ENCODE assay signal across 19 cellular contexts in the genomic region with DNA sequence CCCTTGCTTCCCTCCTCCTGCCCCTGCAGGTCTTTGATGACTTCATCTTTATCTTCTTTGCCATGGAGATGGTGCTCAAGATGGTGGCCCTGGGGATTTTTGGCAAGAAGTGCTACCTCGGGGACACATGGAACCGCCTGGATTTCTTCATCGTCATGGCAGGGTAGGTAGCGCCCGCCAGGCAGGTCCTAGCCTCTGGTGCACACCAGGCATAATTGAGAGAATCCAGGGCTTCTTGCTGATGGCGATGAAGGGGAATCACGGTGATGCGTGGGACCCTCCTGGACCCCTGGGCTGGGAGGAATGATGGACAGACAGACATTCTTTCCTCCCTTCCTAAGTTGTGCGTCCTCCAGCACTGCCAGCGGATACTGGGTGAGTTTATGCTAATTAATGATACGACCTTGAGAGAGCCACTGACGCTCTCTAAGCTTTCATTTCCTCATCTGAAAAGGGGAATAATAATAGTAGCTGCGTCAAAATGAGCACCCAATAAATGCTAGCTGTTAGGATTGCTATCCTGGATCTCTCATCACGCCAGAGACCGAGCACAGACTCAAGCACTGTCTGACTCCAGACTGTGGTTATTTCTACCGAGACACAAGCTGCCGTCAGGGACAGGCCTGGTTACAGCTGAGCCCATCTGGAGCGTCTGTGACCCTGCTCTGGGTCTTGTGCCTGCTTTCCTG. TPM values are rescaled to one million over a fixed set of nuclear protein-coding genes. Genes with fewer than 3 reads are reported as not detected.
DNase-seq lines count a peak whose midpoint lies in the region; ATAC-seq, FAIRE-seq and TF ChIP-seq lines count a peak whose summit lies in the region.
"Had no signal": no experiment of that assay in that cellular context is flagged by ENCODE, and none has a peak within 500 bp of the region (broad histone marks: within the 10 kb centered on the region; RNA-seq: fewer than 3 reads in every experiment).

No MANE protein-coding gene starts in this region.

- no peaks in the 10 kb centered on the region for H3K79me2 ChIP-seq in Karpas-422 (ENCODE audit: low read length)

- intact Hi-C loops in pancreas (cut with DNase I): no loop called here

- no peaks in the 10 kb centered on the region for H3K36me3 ChIP-seq in Karpas-422 (ENCODE audit: insufficient read depth, low read length)
- no peaks in the 10 kb centered on the region for H3K36me3 ChIP-seq in brain microvascular endothelial cell (replicated peaks)
- no peaks in the 10 kb centered on the region for H3K36me3 ChIP-seq in pancreas

- peak overlapping the region; percentile 26; the same call in 1 of the 2 replicates for H3K9ac ChIP-seq in Karpas-422 (ENCODE audit: low read length)

- H3K27ac ChIP-seq in Karpas-422 (ENCODE audit: low read length) (no peak overlapping the region), brain microvascular endothelial cell (no peak overlapping the region), pancreas (no peak overlapping the region)
- H3K27ac ChIP-seq: C4-2B, HL-60 had no signal

- H3K27me3 Mint-ChIP-seq in activated CD4-positive, alpha-beta T cell treated with anti-CD3 and anti-CD28 coated beads, Interleukin-2, amount 10 ng/mL, durations not matched to agents 7 days and 5 days: peaks cover 21% of the 10 kb centered on the region
- peaks cover 32% of the 10 kb centered on the region for H3K27me3 Mint-ChIP-seq in central memory CD8-positive, alpha-beta T cell
- H3K27me3 Mint-ChIP-seq in stimulated activated naive B cell treated with anti-CD40 and anti-IgM and Interleukin-4, amounts not matched to agents 10 μg/mL and 1 μg/mL and 100 μg/mL, for 72 hours: peaks cover 40 to 47% of the 10 kb centered on the region in 2 donors

- CTCF ChIA-PET in activated CD4-positive, alpha-beta T cell treated with anti-CD3 and anti-CD28 coated beads, Interleukin-2, amount 10 ng/mL, durations not matched to agents 7 days and 5 days (lab: Charles Lee): no interaction called here

- H3K9me3 ChIP-seq in Karpas-422 (ENCODE audit: low read length): no peaks in the 10 kb centered on the region
- no peaks in the 10 kb centered on the region for H3K9me3 ChIP-seq in pancreas
- H3K9me3 ChIP-seq: Caco-2 had no signal

- peaks cover 37% of the 10 kb centered on the region for H3K4me1 Mint-ChIP-seq in activated CD4-positive, alpha-beta T cell treated with anti-CD3 and anti-CD28 coated beads, Interleukin-2, amount 10 ng/mL, durations not matched to agents 7 days and 5 days
- peaks cover 44% of the 10 kb centered on the region for H3K4me1 Mint-ChIP-seq in central memory CD8-positive, alpha-beta T cell
- H3K4me1 Mint-ChIP-seq in stimulated activated naive B cell treated with anti-CD40 and anti-IgM and Interleukin-4, amounts not matched to agents 10 μg/mL and 1 μg/mL and 100 μg/mL, for 72 hours: peaks cover 21 to 38% of the 10 kb centered on the region in 2 donors

- peak overlapping the region; percentile 35; the same call in 1 of the 2 replicates for H3K4me3 ChIP-seq in Karpas-422 (ENCODE audit: low read length)
- H3K4me3 ChIP-seq in brain microvascular endothelial cell (ENCODE audit: low read depth, low read length): no peak overlapping the region
- no peak overlapping the region for H3K4me3 ChIP-seq in pancreas

- POLR2A ChIA-PET in activated CD4-positive, alpha-beta T cell treated with anti-CD3 and anti-CD28 coated beads, Interleukin-2, amount 10 ng/mL, durations not matched to agents 7 days and 5 days (lab: Charles Lee): no interaction called here

- in situ Hi-C loops in brain microvascular endothelial cell (cut with HindIII; ENCODE audit: low pct_ligation_motif_present, low sequenced_read_pairs): no loop called here

- no peak for ATAC-seq in central memory CD8-positive, alpha-beta T cell (replicated peaks; ENCODE audit: extremely low read depth, poor library complexity, severe bottlenecking)
- peak; percentile 61 to 72 for ATAC-seq in stimulated activated naive B cell treated with anti-CD40 and anti-IgM and Interleukin-4, amounts not matched to agents 10 μg/mL and 1 μg/mL and 100 μg/mL, for 72 hours (replicated peaks)
- ATAC-seq in pancreas: no peak
- ATAC-seq: SK-N-SH treated with all-trans-retinoic acid at 6 μM for 48 hours had no signal

- H3K27me3 ChIP-seq in Karpas-422 (ENCODE audit: low read length) (no peaks in the 10 kb centered on the region), brain microvascular endothelial cell (replicated peaks) (peaks cover 19% of the 10 kb centered on the region), pancreas (no peaks in the 10 kb centered on the region)

- 61 to 72% methylated on average over 18 of the region's 18 CpGs for WGBS in pancreas, 2 donors

- peaks cover 17% of the 10 kb centered on the region for H3K9me3 Mint-ChIP-seq in activated CD4-positive, alpha-beta T cell treated with anti-CD3 and anti-CD28 coated beads, Interleukin-2, amount 10 ng/mL, durations not matched to agents 7 days and 5 days
- peaks cover 5% of the 10 kb centered on the region for H3K9me3 Mint-ChIP-seq in central memory CD8-positive, alpha-beta T cell
- peaks cover 3 to 8% of the 10 kb centered on the region in 2 donors for H3K9me3 Mint-ChIP-seq in stimulated activated naive B cell treated with anti-CD40 and anti-IgM and Interleukin-4, amounts not matched to agents 10 μg/mL and 1 μg/mL and 100 μg/mL, for 72 hours

- no peaks in the 10 kb centered on the region for H3K9me2 ChIP-seq in Karpas-422 (replicated peaks; ENCODE audit: insufficient read depth, low read length)

- H3K4me3 Mint-ChIP-seq in activated CD4-positive, alpha-beta T cell treated with anti-CD3 and anti-CD28 coated beads, Interleukin-2, amount 10 ng/mL, durations not matched to agents 7 days and 5 days: no peak overlapping the region
- H3K4me3 Mint-ChIP-seq in central memory CD8-positive, alpha-beta T cell: no peak overlapping the region
- peak overlapping the region in 1 of 2 donors; percentile 26 for H3K4me3 Mint-ChIP-seq in stimulated activated naive B cell treated with anti-CD40 and anti-IgM and Interleukin-4, amounts not matched to agents 10 μg/mL and 1 μg/mL and 100 μg/mL, for 72 hours

- H4K20me1 ChIP-seq in Karpas-422 (ENCODE audit: insufficient read depth, low read depth, low read length): no peaks in the 10 kb centered on the region

- no peak for FAIRE-seq in pancreas (lab: Jason Lieb, UNC)
- FAIRE-seq: HTR-8/SVneo, RCC 7860 had no signal

- peaks cover 21% of the 10 kb centered on the region for H3K36me3 Mint-ChIP-seq in activated CD4-positive, alpha-beta T cell treated with anti-CD3 and anti-CD28 coated beads, Interleukin-2, amount 10 ng/mL, durations not matched to agents 7 days and 5 days (ENCODE audit: low read depth)
- peaks cover 2% of the 10 kb centered on the region for H3K36me3 Mint-ChIP-seq in central memory CD8-positive, alpha-beta T cell (ENCODE audit: insufficient read depth)
- H3K36me3 Mint-ChIP-seq in stimulated activated naive B cell treated with anti-CD40 and anti-IgM and Interleukin-4, amounts not matched to agents 10 μg/mL and 1 μg/mL and 100 μg/mL, for 72 hours: peaks cover 3% of the 10 kb centered on the region in 2 donors

- no peak overlapping the region for H2AFZ ChIP-seq in Karpas-422 (ENCODE audit: low read length)

- H3K27ac Mint-ChIP-seq in activated CD4-positive, alpha-beta T cell treated with anti-CD3 and anti-CD28 coated beads, Interleukin-2, amount 10 ng/mL, durations not matched to agents 7 days and 5 days: peak overlapping the region; percentile 41
- peak overlapping the region; percentile 92 for H3K27ac Mint-ChIP-seq in central memory CD8-positive, alpha-beta T cell (ENCODE audit: low read depth)
- peak overlapping the region; percentile 42 for H3K27ac Mint-ChIP-seq in stimulated activated naive B cell treated with anti-CD40 and anti-IgM and Interleukin-4, amounts not matched to agents 10 μg/mL and 1 μg/mL and 100 μg/mL, for 72 hours

- H3K4me1 ChIP-seq in Karpas-422 (ENCODE audit: low read length) (peaks cover 14% of the 10 kb centered on the region), pancreas (no peaks in the 10 kb centered on the region)

- H3K4me2 ChIP-seq in Karpas-422 (ENCODE audit: low read depth, low read length, poor library complexity, severe bottlenecking): peak overlapping the region; percentile 45

- no peak for TF ChIP-seq CTCF in brain microvascular endothelial cell (IDR thresholded peaks at IDR 0.05; ENCODE audit: low read depth, low read length, missing control alignments)
- TF ChIP-seq CTCF in pancreas (IDR thresholded peaks at IDR 0.05): no peak

- no peak for DNase-seq in activated CD4-positive, alpha-beta T cell treated with anti-CD3 and anti-CD28 coated beads, Interleukin-2, amount 10 ng/mL, durations not matched to agents 7 days and 5 days
- no peak for DNase-seq in activated CD4-positive, alpha-beta T cell treated with anti-CD3 and anti-CD28 coated beads, Interleukin-2, amount 50 U/mL, for 48 hours
- DNase-seq in Karpas-422 (peak; percentile 69), SKM-1 (lab: John Stamatoyannopoulos, UW; ENCODE audit: unreplicated experiment) (no peak), brain microvascular endothelial cell (no peak), pancreas (no peak)
- DNase-seq in central memory CD8-positive, alpha-beta T cell (ENCODE audit: low spot score in 2 of 2): no peak
- no peak for DNase-seq in stimulated activated naive B cell treated with anti-CD40 and anti-IgM and Interleukin-4, amounts not matched to agents 10 μg/mL and 1 μg/mL and 100 μg/mL, for 72 hours
- DNase-seq: Caco-2, HCEC 1CT, NCI-H1930, NCI-H510A, NCI-H774, Right ventricle myocardium superior had no signal

RNA-seq across cellular contexts. Expression of a gene that starts 30.1 kb away (rescaled TPM):
- total RNA-seq in activated CD4-positive, alpha-beta T cell treated with anti-CD3 and anti-CD28 coated beads, Interleukin-2, amount 10 ng/mL, durations not matched to agents 7 days and 5 days: 1 to 10 TPM; 8.4 to 9.3 TPM
- not detected in 2 replicates for total RNA-seq in Karpas-422 (2014; rRNA removed; shearing (Covaris generic); ENCODE audit: low replicate concordance)
- under 1 TPM; 0.04 to 0.09 (median 0.06) TPM for total RNA-seq in pancreas
- polyA plus RNA-seq in pancreas: under 1 TPM; 0.15 to 0.21 TPM
- total RNA-seq: Caco-2 had no signal

Comparison
In these comparisons a context has a peak if more than half of its experiments do, and no peak if none do; other contexts are left out.
1. H3K27ac Mint-ChIP-seq: peak in every context shown above with its lines; median percentile 92 in central memory CD8-positive, alpha-beta T cell; 42 in stimulated activated naive B cell treated with anti-CD40 and anti-IgM and Interleukin-4, amounts not matched to agents 10 μg/mL and 1 μg/mL and 100 μg/mL, for 72 hours; 41 in activated CD4-positive, alpha-beta T cell treated with anti-CD3 and anti-CD28 coated beads, Interleukin-2, amount 10 ng/mL, durations not matched to agents 7 days and 5 days.
2. ATAC-seq: peak in stimulated activated naive B cell treated with anti-CD40 and anti-IgM and Interleukin-4, amounts not matched to agents 10 μg/mL and 1 μg/mL and 100 μg/mL, for 72 hours (2 of 2); none in central memory CD8-positive, alpha-beta T cell (single experiment) and pancreas (0 of 4).